Comparison of ENCODE assay signal across 11 cellular contexts in genomic region chr3:150681037-150681436, GRCh38. TPM values are rescaled to one million over a fixed set of nuclear protein-coding genes. Genes with fewer than 3 reads are reported as not detected.
DNase-seq lines count a peak whose midpoint lies in the region; ATAC-seq and TF ChIP-seq lines count a peak whose summit lies in the region.
"Had no signal": no experiment of that assay in that cellular context is flagged by ENCODE, and none has a peak within 500 bp of the region (broad histone marks: within the 10 kb centered on the region; RNA-seq: fewer than 3 reads in every experiment).

No MANE protein-coding gene starts in this region.

- H3K27me3 Mint-ChIP-seq in T-cell = no peaks in the 10 kb centered on the region

- POLR2A ChIA-PET in T-cell (lab: Charles Lee) = interaction anchor here in 1 of 2 donors (0.6 kb wide), 1 partner anchor 16 kb away, joined by 3 read pairs; no protein-coding TSS in a partner anchor

- ATAC-seq in GM19372 (IDR thresholded peaks at IDR 0.05; ENCODE audit: low read depth, unreplicated experiment) (peak; percentile 84), HG03064 (IDR thresholded peaks at IDR 0.05; ENCODE audit: low read depth, unreplicated experiment) (peak; percentile 97), T-cell (replicated peaks in 1 of 4) (peak; percentile 48 to 82 (median 71))
- ATAC-seq: psoas muscle had no signal

- H3K4me3 Mint-ChIP-seq in T-cell = peak overlapping the region in 1 of 3 donors; percentile 1

- H3K4me1 Mint-ChIP-seq in T-cell = peaks cover 10 to 17% (median 10%) of the 10 kb centered on the region in 3 donors

- TF ChIP-seq CTCF in GM12864 (IDR thresholded peaks at IDR 0.05; ENCODE audit: low read depth, low read length, missing control alignments) = no peak

- peaks cover 4 to 5% (median 5%) of the 10 kb centered on the region in 3 donors for H3K9me3 Mint-ChIP-seq in T-cell

- peak; percentile 35 for DNase-seq in GM12864 (ENCODE audit: low read depth)
- no peak for DNase-seq in T-cell
- DNase-seq in EL = no peak
- DNase-seq in NCI-H748 (lab: John Stamatoyannopoulos, UW; ENCODE audit: unreplicated experiment) = no peak
- no peak for DNase-seq in dedifferentiated amniotic fluid mesenchymal stem cell (ENCODE audit: extremely low spot score)
- no peak for DNase-seq in globus pallidus (ENCODE audit: low spot score)
- DNase-seq: psoas muscle had no signal

- H3K4me3 ChIP-seq in GM12864 (ENCODE audit: low read depth, low read length) = no peak overlapping the region
- H3K4me3 ChIP-seq: psoas muscle had no signal

- H3K36me3 Mint-ChIP-seq in T-cell = peaks cover 2% of the 10 kb centered on the region

- H3K27ac Mint-ChIP-seq in T-cell = no peak overlapping the region

- CTCF ChIA-PET in T-cell (lab: Charles Lee) = no interaction called here

RNA-seq across cellular contexts. Expression of gene ERICH6, which starts 22.7 kb away (rescaled TPM):
- under 1 TPM in 3 of 5 donors, not detected in 2; 0.26 to 0.39 (median 0.28) TPM for total RNA-seq in T-cell
- total RNA-seq: G401, psoas muscle, subcutaneous adipose tissue had no signal
